Comparison of ENCODE assay signal across 11 cellular contexts in the genomic region with DNA sequence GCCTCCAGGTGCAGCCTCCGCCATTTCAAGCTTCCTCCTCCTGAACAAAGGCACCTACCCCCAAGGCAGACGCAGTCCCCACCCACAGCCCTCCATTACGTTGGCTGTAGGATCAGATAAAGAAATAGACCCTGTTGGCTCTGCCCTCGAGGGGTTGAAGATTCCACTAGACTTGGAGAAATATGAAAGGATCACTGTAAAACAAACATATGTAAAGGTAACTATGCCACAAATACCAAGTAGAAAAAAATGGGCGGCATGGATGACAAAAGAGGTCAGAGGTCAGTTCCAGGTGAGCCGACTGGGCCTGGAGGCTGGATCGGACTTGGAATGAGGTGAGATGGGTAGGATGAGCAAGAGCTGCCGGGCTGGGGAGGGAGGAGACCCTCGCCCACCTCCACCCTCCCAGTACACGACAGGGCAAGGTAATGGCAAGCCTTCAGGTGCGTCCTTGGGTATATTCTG.
A peak's percentile ranks its signal among the peaks of the same experiment; 100 is the strongest.
DNase-seq lines count a peak whose midpoint lies in the region; ATAC-seq, FAIRE-seq and TF ChIP-seq lines count a peak whose summit lies in the region.
"Had no signal": no experiment of that assay in that cellular context is flagged by ENCODE, and none has a peak within 500 bp of the region (broad histone marks: within the 10 kb centered on the region; RNA-seq: fewer than 3 reads in every experiment).

No MANE protein-coding gene starts in this region.

- H3K79me2 ChIP-seq in ACC112 (ENCODE audit: control insufficient read depth, insufficient read depth, low read length, unreplicated experiment) (no peaks in the 10 kb centered on the region), H1 (ENCODE audit: control insufficient read depth in 1 of 2, insufficient read depth in 2 of 2, low read length in 2 of 2) (peaks cover 10 to 33% of the 10 kb centered on the region in 2 experiments), MM.1S (ENCODE audit: low read length) (no peaks in the 10 kb centered on the region)

- H3K4me2 ChIP-seq in H1 (ENCODE audit: insufficient read depth in 1 of 2, low read depth in 2 of 2, low read length in 2 of 2) (peak overlapping the region; percentile 76 to 98), MM.1S (ENCODE audit: low read depth, low read length) (no peak overlapping the region)

- CTCF ChIA-PET in H1 (lab: Charles Lee; ENCODE audit: partially characterized antibody) = interaction anchor here (1.6 to 4.2 kb wide), 3 partner anchors 20 to 25 kb away, joined by 3 to 32 read pairs (median 29); no protein-coding TSS in a partner anchor

- no peak overlapping the region for H4K8ac ChIP-seq in H1 (ENCODE audit: extremely low read depth, insufficient read depth, low read length)

- POLR2A ChIA-PET in H1 (lab: Charles Lee; ENCODE audit: partially characterized antibody) = interaction anchor here (0.9 to 10.8 kb wide), 8 partner anchors 10 to 412 kb away, joined by 3 to 135 read pairs (median 12); no protein-coding TSS in a partner anchor

- H3K4me1 Mint-ChIP-seq in neural crest cell = peaks cover 62% of the 10 kb centered on the region

- H3K4me3 Mint-ChIP-seq in neural crest cell = peak overlapping the region; percentile 85

- H4K5ac ChIP-seq in H1 (ENCODE audit: insufficient read length, low read depth, low read length) = peak overlapping the region; percentile 8

- no peaks in the 10 kb centered on the region for H3K9me3 ChIP-seq in NT2/D1 (ENCODE audit: insufficient read depth, low read length)
- H3K9me3 ChIP-seq in H1 (ENCODE audit: insufficient read depth in 2 of 2, low read depth in 1 of 2, low read length in 1 of 2) = no peaks in the 10 kb centered on the region
- H3K9me3 ChIP-seq in MM.1S (replicated peaks; ENCODE audit: insufficient read depth, low read length) = no peaks in the 10 kb centered on the region

- TF ChIP-seq RAD21 in H1 (IDR thresholded peaks at IDR 0.05 in 1 of 2, conservative IDR thresholded peaks at IDR 0.05 in 1 of 2; ENCODE audit: low read depth in 2 of 2, low read length in 2 of 2) = no peak

- peak in 1 of 2 experiments; percentile 7; a peak in 1 of 3 replicates for TF ChIP-seq POLR2A in H1 (IDR thresholded peaks at IDR 0.05; ENCODE audit: control extremely low read depth in 1 of 2, low read depth in 2 of 2, low read length in 2 of 2)

- H2AK5ac ChIP-seq in H1 (ENCODE audit: low read depth, low read length) = peak overlapping the region; percentile 96; the same call in 1 of the 2 replicates

- H3K36me3 ChIP-seq in ACC112 (ENCODE audit: insufficient read depth, low read length) (no peaks in the 10 kb centered on the region), NT2/D1 (ENCODE audit: insufficient read depth, insufficient read length, low read length) (peaks cover 14% of the 10 kb centered on the region), H1 (ENCODE audit: control insufficient read depth in 2 of 4, insufficient read depth in 4 of 4, low read length in 3 of 4) (peaks cover 0 to 9% (median under 1%) of the 10 kb centered on the region in 4 experiments; a peak in 5 of 8 replicates), MM.1S (replicated peaks; ENCODE audit: insufficient read depth, low read length) (no peaks in the 10 kb centered on the region)

- peaks cover 17% of the 10 kb centered on the region for H3K36me3 Mint-ChIP-seq in neural crest cell (ENCODE audit: low read depth)

- no peak overlapping the region for H2BK120ac ChIP-seq in H1 (replicated peaks; ENCODE audit: low read depth, low read length)

- no peak for FAIRE-seq in H1 (lab: Jason Lieb, UNC)

- WGBS in H1 (ENCODE audit: extremely low coverage in 1 of 2, insufficient coverage in 1 of 2, insufficient read length in 1 of 2, insufficient replicate concordance in 2 of 2, low coverage in 1 of 2, low lambda C conversion rate in 2 of 2, missing lambda C conversion rate in 1 of 2), 2 experiments = 73% methylated on average over 11 of the region's 11 CpGs; no CpG with 5 or more reads in 1 of the 2 experiments

- H2BK12ac ChIP-seq in H1 (ENCODE audit: low read depth, low read length) = peak overlapping the region; percentile 89; the same call in 1 of the 2 replicates

- H3K14ac ChIP-seq in H1 (ENCODE audit: insufficient read length) = no peak overlapping the region

- H3K4me3 ChIP-seq in ACC112 (ENCODE audit: low read depth, low read length) = peak overlapping the region; percentile 82
- H3K4me3 ChIP-seq in NT2/D1 (ENCODE audit: insufficient read length, low read depth) = peak overlapping the region; percentile 47
- H3K4me3 ChIP-seq in H1 (ENCODE audit: extremely low read depth in 1 of 4, insufficient read depth in 2 of 4, low read depth in 3 of 4, low read length in 4 of 4) = peak overlapping the region; percentile 36 to 67 (median 45)
- H3K4me3 ChIP-seq in MM.1S (ENCODE audit: low read length) = no peak overlapping the region

- no peak overlapping the region for H3K27ac Mint-ChIP-seq in neural crest cell (ENCODE audit: unreplicated experiment)

- H2AFZ ChIP-seq in ACC112 (ENCODE audit: low read length, unreplicated experiment) (no peak overlapping the region), H1 (ENCODE audit: low read length) (no peak overlapping the region), MM.1S (ENCODE audit: low read length) (no peak overlapping the region)

- H3K23me2 ChIP-seq in H1 (ENCODE audit: low read depth, low read length) = peaks cover 15% of the 10 kb centered on the region

- peak overlapping the region; percentile 88; the same call in 1 of the 2 replicates for H3K18ac ChIP-seq in H1 (ENCODE audit: extremely low read depth, low read length)

- H2BK20ac ChIP-seq in H1 (ENCODE audit: low read length) = peak overlapping the region; percentile 57; the same call in 1 of the 2 replicates

- no peak overlapping the region for H3K4ac ChIP-seq in H1 (replicated peaks; ENCODE audit: insufficient read length, low read depth, low read length)

- no peak overlapping the region for H3K27ac ChIP-seq in ACC112 (ENCODE audit: low read depth, low read length)
- H3K27ac ChIP-seq in H1 (ENCODE audit: low read depth, low read length) = peak overlapping the region; percentile 54; the same call in 1 of the 2 replicates
- no peak overlapping the region for H3K27ac ChIP-seq in MM.1S (ENCODE audit: low read length)

- H3K9me3 Mint-ChIP-seq in neural crest cell = no peaks in the 10 kb centered on the region

- TF ChIP-seq EP300 in H1 (IDR thresholded peaks at IDR 0.05; ENCODE audit: borderline replicate concordance in 1 of 2, low read depth in 2 of 2, low read length in 2 of 2) = no peak

- peaks cover 6 to 13% of the 10 kb centered on the region in 2 experiments for H4K20me1 ChIP-seq in H1 (replicated peaks in 1 of 2; ENCODE audit: control insufficient read depth in 1 of 2, insufficient read depth in 2 of 2, low read length in 2 of 2)
- no peaks in the 10 kb centered on the region for H4K20me1 ChIP-seq in MM.1S (ENCODE audit: insufficient read depth, low read length)

- TF ChIP-seq CTCF in H1 (IDR thresholded peaks at IDR 0.05; ENCODE audit: control extremely low read depth in 1 of 3, insufficient read depth in 1 of 3, low read depth in 1 of 3, low read length in 3 of 3) (no peak), neural crest cell (conservative IDR thresholded peaks at IDR 0.05) (no peak), MM.1S (IDR thresholded peaks at IDR 0.05; ENCODE audit: low read length) (no peak)

- DNase-seq in NT2/D1 (ENCODE audit: low read depth, low spot score) (no peak), H1 (ENCODE audit: low read depth in 1 of 2, low spot score in 2 of 2) (no peak), neural crest cell (ENCODE audit: low read depth, low spot score) (no peak), DMS53 treated with DMSO at 0.1 percent for 48 hours (lab: John Stamatoyannopoulos, UW; ENCODE audit: unreplicated experiment) (no peak), DMS79 (lab: John Stamatoyannopoulos, UW) (no peak), MM.1S (no peak), left lobe of liver (ENCODE audit: low spot score) (no peak)
- DNase-seq: aorta, NCI-H2107, SW 1271 had no signal

- H3K23ac ChIP-seq in H1 (ENCODE audit: insufficient read length) = no peak overlapping the region

- H3K4me1 ChIP-seq in ACC112 (ENCODE audit: control insufficient read depth, insufficient read depth, low read length, unreplicated experiment) (peaks cover 7% of the 10 kb centered on the region), NT2/D1 (ENCODE audit: insufficient read depth, insufficient read length) (peaks cover 11% of the 10 kb centered on the region), H1 (replicated peaks in 1 of 4; ENCODE audit: control insufficient read depth in 3 of 4, insufficient read depth in 4 of 4, low read length in 3 of 4) (peaks cover 22 to 44% (median 30%) of the 10 kb centered on the region in 4 experiments), MM.1S (ENCODE audit: low read length) (no peaks in the 10 kb centered on the region)

- H4K91ac ChIP-seq in H1 (replicated peaks; ENCODE audit: insufficient read length, low read length) = peak overlapping the region; percentile 91

- no peaks in the 10 kb centered on the region for H3F3A ChIP-seq in MM.1S (ENCODE audit: insufficient read depth, low read length)

- peak overlapping the region; percentile 69; the same call in 1 of the 2 replicates for H2BK5ac ChIP-seq in H1 (ENCODE audit: low read depth, low read length)

- H3K9ac ChIP-seq in NT2/D1 (ENCODE audit: insufficient read length, low read depth) (peak overlapping the region; percentile 72), H1 (replicated peaks in 1 of 4; ENCODE audit: extremely low read depth in 1 of 4, low read depth in 3 of 4, low read length in 3 of 4) (peak overlapping the region in 2 of 4 experiments; percentile 14 to 46; a peak in 1 of 7 replicates), MM.1S (ENCODE audit: low read length) (no peak overlapping the region)

- H3K56ac ChIP-seq in H1 (replicated peaks; ENCODE audit: insufficient read length, low read depth, low read length) = no peak overlapping the region

- H3K79me1 ChIP-seq in H1 (ENCODE audit: low read depth, low read length) = peaks cover 1% of the 10 kb centered on the region

- H3K27me3 Mint-ChIP-seq in neural crest cell (ENCODE audit: low read depth) = no peaks in the 10 kb centered on the region

- H2BK15ac ChIP-seq in H1 (ENCODE audit: low read length) = peak overlapping the region; percentile 99; the same call in 1 of the 2 replicates

- no peaks in the 10 kb centered on the region for H3K9me2 ChIP-seq in MM.1S (replicated peaks; ENCODE audit: insufficient read depth, low read length)

- ATAC-seq in left lobe of liver = no peak

- H3K27me3 ChIP-seq in ACC112 (ENCODE audit: insufficient read depth, low read length) (no peaks in the 10 kb centered on the region), NT2/D1 (ENCODE audit: insufficient read depth, insufficient read length) (no peaks in the 10 kb centered on the region), H1 (replicated peaks in 1 of 4; ENCODE audit: control insufficient read depth in 3 of 4, extremely low read depth in 1 of 4, insufficient read depth in 3 of 4, low read length in 3 of 4) (no peaks in the 10 kb centered on the region), MM.1S (replicated peaks; ENCODE audit: insufficient read depth, low read length) (no peaks in the 10 kb centered on the region)

TF ChIP-seq in H1, 55 proteins besides CTCF, POLR2A, EP300 and RAD21 (continues in another document):
- no peak for TF ChIP-seq TBP (IDR thresholded peaks at IDR 0.05; ENCODE audit: low read depth, low read length)
- no peak for TF ChIP-seq KDM4A (IDR thresholded peaks at IDR 0.05; ENCODE audit: low read depth, low read length, severe bottlenecking)
- peak; percentile 53; the same call in 1 of the 2 replicates for TF ChIP-seq YY1 (IDR thresholded peaks at IDR 0.05; ENCODE audit: low read depth, low read length)
